ENCODE assay signal across 11 cellular contexts in the genomic region with DNA sequence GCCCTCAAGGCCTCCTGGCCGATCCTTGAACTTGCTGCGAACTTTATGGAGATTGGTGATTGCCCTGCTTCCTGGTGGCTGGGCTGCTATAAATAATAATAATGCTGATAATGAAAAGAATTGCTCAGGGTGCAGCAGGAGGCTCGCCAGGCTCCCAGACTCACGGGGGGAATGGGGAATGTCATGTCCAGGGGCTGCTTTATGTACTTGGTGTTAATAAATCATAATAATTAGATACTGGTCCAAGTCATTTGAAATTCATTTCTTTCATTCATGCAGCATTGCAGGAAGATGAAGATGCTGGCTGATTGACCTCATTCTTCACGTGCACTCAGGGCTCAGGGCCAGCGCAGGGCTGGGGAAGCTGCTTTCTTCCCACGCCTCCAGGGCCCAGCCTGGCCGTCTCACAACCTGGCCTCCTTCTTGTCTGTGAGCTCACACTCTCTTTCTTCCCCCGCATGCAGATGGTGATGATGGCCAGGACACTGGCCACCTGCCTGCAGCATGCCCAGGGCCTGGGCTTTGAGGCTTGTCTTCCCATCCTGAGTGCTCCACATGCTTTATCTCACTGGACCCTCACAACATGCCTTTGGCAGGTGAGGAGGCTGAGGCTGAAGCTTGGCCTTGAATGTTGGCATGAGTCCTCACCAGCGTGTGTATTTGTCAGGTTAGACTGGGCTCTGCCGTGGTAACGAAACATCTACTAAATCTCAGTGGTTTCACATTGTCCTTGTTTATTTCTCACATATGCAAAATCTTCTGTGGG.
A peak's percentile ranks its signal among the peaks of the same experiment; 100 is the strongest.
DNase-seq lines count a peak whose midpoint lies in the region; ATAC-seq, FAIRE-seq and TF ChIP-seq lines count a peak whose summit lies in the region.
"Had no signal": no experiment of that assay in that cellular context is flagged by ENCODE, and none has a peak within 500 bp of the region (broad histone marks: within the 10 kb centered on the region; RNA-seq: fewer than 3 reads in every experiment).

No MANE protein-coding gene starts in this region.

- H3K4me2 ChIP-seq in astrocyte (ENCODE audit: low read length): no peak overlapping the region

- peaks cover 11% of the 10 kb centered on the region for H3K4me1 Mint-ChIP-seq in astrocyte (ENCODE audit: low read depth, unreplicated experiment)

- no peaks in the 10 kb centered on the region for H3K9me3 Mint-ChIP-seq in astrocyte (ENCODE audit: unreplicated experiment)
- H3K9me3 Mint-ChIP-seq: activated naive CD8-positive, alpha-beta T cell treated with anti-CD3 and anti-CD28 coated beads, Interleukin-2, amount 50 U/mL, for 24 hours had no signal

- TF ChIP-seq CTCF in astrocyte (IDR thresholded peaks at IDR 0.05; ENCODE audit: insufficient read depth, low read depth, low read length) (no peak), Peyer's patch (IDR thresholded peaks at IDR 0.05) (peak in 1 of 6 experiments; percentile 2)

- peak; percentile 78 for DNase-seq in astrocyte (ENCODE audit: low read depth)
- DNase-seq in non-pigmented ciliary epithelial cell (ENCODE audit: low read depth): peak; percentile 46
- DNase-seq in SW480 (ENCODE audit: low spot score): no peak
- no peak for DNase-seq in pons (ENCODE audit: low spot score)
- DNase-seq in HAP-1 (ENCODE audit: low spot score in 2 of 2): no peak
- DNase-seq in Peyer's patch: no peak
- DNase-seq: activated naive CD8-positive, alpha-beta T cell treated with anti-CD3 and anti-CD28 coated beads, Interleukin-2, amount 50 U/mL, for 24 hours; DND-41 had no signal

- no peaks in the 10 kb centered on the region for H3K9me3 ChIP-seq in astrocyte (ENCODE audit: insufficient read depth, low read depth, low read length)
- H3K9me3 ChIP-seq in HAP-1: no peaks in the 10 kb centered on the region
- no peaks in the 10 kb centered on the region for H3K9me3 ChIP-seq in Peyer's patch
- H3K9me3 ChIP-seq: SJSA1 had no signal

- H3K27ac ChIP-seq in astrocyte (ENCODE audit: low read depth, low read length): no peak overlapping the region
- peak overlapping the region in 1 of 4 donors; percentile 27 for H3K27ac ChIP-seq in Peyer's patch
- H3K27ac ChIP-seq: SJSA1 had no signal

- no peak for FAIRE-seq in astrocyte (lab: Jason Lieb, UNC)

- H3K9ac ChIP-seq in astrocyte (ENCODE audit: low read length): no peak overlapping the region

- in situ Hi-C loops in HAP-1 (cut with MboI; ENCODE audit: low sequenced_read_pairs): no loop called here

- no peaks in the 10 kb centered on the region for H3K36me3 Mint-ChIP-seq in astrocyte (ENCODE audit: low read depth, unreplicated experiment)

- H3K4me1 ChIP-seq in astrocyte (ENCODE audit: insufficient read depth, low read length) (peaks cover 14% of the 10 kb centered on the region), HAP-1 (peaks cover 19% of the 10 kb centered on the region), Peyer's patch (peaks cover 0 to 19% (median 11%) of the 10 kb centered on the region in 4 donors)

- H3K4me3 ChIP-seq in astrocyte (ENCODE audit: insufficient read depth, low read depth, low read length): no peak overlapping the region
- H3K4me3 ChIP-seq in HAP-1: no peak overlapping the region
- no peak overlapping the region for H3K4me3 ChIP-seq in Peyer's patch
- H3K4me3 ChIP-seq: SJSA1 had no signal

- H3K4me3 Mint-ChIP-seq in astrocyte (ENCODE audit: unreplicated experiment): no peak overlapping the region
- H3K4me3 Mint-ChIP-seq: activated naive CD8-positive, alpha-beta T cell treated with anti-CD3 and anti-CD28 coated beads, Interleukin-2, amount 50 U/mL, for 24 hours had no signal

- H3K27me3 ChIP-seq in astrocyte (ENCODE audit: insufficient read depth, low read length): no peaks in the 10 kb centered on the region
- no peaks in the 10 kb centered on the region for H3K27me3 ChIP-seq in HAP-1 (ENCODE audit: low read depth)
- no peaks in the 10 kb centered on the region for H3K27me3 ChIP-seq in Peyer's patch
- H3K27me3 ChIP-seq: SJSA1 had no signal

- H2AFZ ChIP-seq in astrocyte (ENCODE audit: low read depth, low read length): no peak overlapping the region

- H4K20me1 ChIP-seq in astrocyte (ENCODE audit: insufficient read depth, low read length): no peaks in the 10 kb centered on the region

- peak; percentile 79 for ATAC-seq in GM18502 (IDR thresholded peaks at IDR 0.05; ENCODE audit: poor library complexity, unreplicated experiment)
- peak; percentile 81 for ATAC-seq in HG02678 (IDR thresholded peaks at IDR 0.05; ENCODE audit: unreplicated experiment)
- ATAC-seq: activated naive CD8-positive, alpha-beta T cell treated with anti-CD3 and anti-CD28 coated beads, Interleukin-2, amount 50 U/mL, for 24 hours had no signal

- H3K27me3 Mint-ChIP-seq in astrocyte (ENCODE audit: low read depth, unreplicated experiment): peaks cover 3% of the 10 kb centered on the region
- H3K27me3 Mint-ChIP-seq: activated naive CD8-positive, alpha-beta T cell treated with anti-CD3 and anti-CD28 coated beads, Interleukin-2, amount 50 U/mL, for 24 hours had no signal

- H3K36me3 ChIP-seq in astrocyte (ENCODE audit: insufficient read depth, low read length) (no peaks in the 10 kb centered on the region), HAP-1 (replicated peaks) (no peaks in the 10 kb centered on the region), Peyer's patch (no peaks in the 10 kb centered on the region)
- H3K36me3 ChIP-seq: SJSA1 had no signal

- TF ChIP-seq POLR2A in Peyer's patch (IDR thresholded peaks at IDR 0.05): no peak

- no peak overlapping the region for H3K27ac Mint-ChIP-seq in astrocyte (ENCODE audit: unreplicated experiment)
- H3K27ac Mint-ChIP-seq: activated naive CD8-positive, alpha-beta T cell treated with anti-CD3 and anti-CD28 coated beads, Interleukin-2, amount 50 U/mL, for 24 hours had no signal

- no peaks in the 10 kb centered on the region for H3K79me2 ChIP-seq in astrocyte (ENCODE audit: insufficient read depth, low read length)

Comparison
In these comparisons a context has a peak if more than half of its experiments do, and no peak if none do; other contexts are left out.
1. DNase-seq: peak in astrocyte (single experiment) and non-pigmented ciliary epithelial cell (single experiment); none in SW480 (single experiment), pons (single experiment), HAP-1 (0 of 2) and Peyer's patch (0 of 3).